Comparison of ENCODE assay signal across 8 cellular contexts in genomic region chr1:209565759-209566678, GRCh38. TPM values are rescaled to one million over a fixed set of nuclear protein-coding genes. Genes with fewer than 3 reads are reported as not detected.
DNase-seq lines count a peak whose midpoint lies in the region; ATAC-seq and TF ChIP-seq lines count a peak whose summit lies in the region.

No MANE protein-coding gene starts in this region.

- no peaks in the 10 kb centered on the region for H3K9me3 ChIP-seq in adrenal gland (replicated peaks in 1 of 3)
- H3K9me3 ChIP-seq in right cardiac atrium (ENCODE audit: control insufficient read depth, low read length): no peaks in the 10 kb centered on the region
- no peaks in the 10 kb centered on the region for H3K9me3 ChIP-seq in sigmoid colon

- DNase-seq in NCI-H128 (lab: John Stamatoyannopoulos, UW; ENCODE audit: unreplicated experiment): peak; percentile 83
- peak; percentile 57 for DNase-seq in T follicular helper cell (ENCODE audit: low read depth)
- DNase-seq in adrenal gland: peak; percentile 80 to 95 (median 89)
- DNase-seq in right cardiac atrium: peak; percentile 72 to 86 (median 75)
- peak; percentile 83 for DNase-seq in sigmoid colon

- H3K4me3 ChIP-seq in adrenal gland: no peak overlapping the region
- no peak overlapping the region for H3K4me3 ChIP-seq in right cardiac atrium (ENCODE audit: low read length)
- H3K4me3 ChIP-seq in sigmoid colon: no peak overlapping the region

- TF ChIP-seq POLR2A in adrenal gland (IDR thresholded peaks at IDR 0.05): no peak
- no peak for TF ChIP-seq POLR2A in sigmoid colon (IDR thresholded peaks at IDR 0.05)

- intact Hi-C loops in adrenal gland (cut with DNase I): no loop called here
- intact Hi-C loops in right cardiac atrium (cut with DNase I): loop anchor here in 3 of 4 donors (10.0 kb wide), 1 partner anchor 361 kb away; no protein-coding TSS in a partner anchor
- intact Hi-C loops in sigmoid colon (cut with DNase I): loop anchor here (10.0 kb wide), 1 partner anchor 361 kb away; no protein-coding TSS in a partner anchor

- no peak for TF ChIP-seq EP300 in sigmoid colon (IDR thresholded peaks at IDR 0.05)

- no peak overlapping the region for H3K27ac ChIP-seq in adrenal gland
- H3K27ac ChIP-seq in right cardiac atrium (ENCODE audit: low read length): no peak overlapping the region
- no peak overlapping the region for H3K27ac ChIP-seq in sigmoid colon

- H3K27me3 ChIP-seq in adrenal gland (peaks cover 4% of the 10 kb centered on the region), right cardiac atrium (ENCODE audit: control insufficient read depth, insufficient read depth) (no peaks in the 10 kb centered on the region), sigmoid colon (peaks cover 0 to 13% (median 0%) of the 10 kb centered on the region in 3 donors)

- ATAC-seq in HG02642 (IDR thresholded peaks at IDR 0.05; ENCODE audit: poor library complexity, unreplicated experiment) (peak; percentile 86), right cardiac atrium (peak; percentile 83 to 88), HG03520 (IDR thresholded peaks at IDR 0.05; ENCODE audit: unreplicated experiment) (no peak)

- WGBS in adrenal gland, 4 donors: 28 to 36% (median 32%) methylated on average over 15 of the region's 15 CpGs
- WGBS in right cardiac atrium: 36% methylated on average over 15 of the region's 15 CpGs
- WGBS in sigmoid colon, 2 donors: 36 to 39% methylated on average over 15 of the region's 15 CpGs

- H3K36me3 ChIP-seq in adrenal gland (replicated peaks in 1 of 2): no peaks in the 10 kb centered on the region
- no peaks in the 10 kb centered on the region for H3K36me3 ChIP-seq in sigmoid colon

- TF ChIP-seq CTCF in GM12873 (IDR thresholded peaks at IDR 0.05; ENCODE audit: insufficient read depth, low read depth, low read length, missing control alignments): peak; percentile 86
- TF ChIP-seq CTCF in adrenal gland (IDR thresholded peaks at IDR 0.05): peak; percentile 67 to 78 (median 74)
- TF ChIP-seq CTCF in sigmoid colon (IDR thresholded peaks at IDR 0.05): peak; percentile 12 to 66 (median 41)

- no peaks in the 10 kb centered on the region for H3K4me1 ChIP-seq in adrenal gland (replicated peaks in 1 of 2)
- H3K4me1 ChIP-seq in right cardiac atrium (ENCODE audit: control insufficient read depth, insufficient read depth, low read length): peaks cover 2% of the 10 kb centered on the region
- H3K4me1 ChIP-seq in sigmoid colon: peaks cover 0 to 7% (median 3%) of the 10 kb centered on the region in 4 donors

RNA-seq across cellular contexts. Expression of gene CAMK1G, which starts 17.5 kb away (rescaled TPM):
- total RNA-seq in adrenal gland: 1 to 10 TPM in 6 of 8 donors, under 1 TPM in 2; 0.57 to 8.4 (median 2.3) TPM
- polyA plus RNA-seq in adrenal gland: 1 to 10 TPM in 2 of 3 donors, under 1 TPM in 1; 0.84 to 2.5 (median 2.2) TPM
- under 1 TPM in 1 of 4 donors, not detected in 3; 0.20 TPM for total RNA-seq in right cardiac atrium
- polyA plus RNA-seq in right cardiac atrium: 0.07 TPM
- total RNA-seq in sigmoid colon: 1 to 10 TPM in 1 of 4 donors, under 1 TPM in 3; 0.16 to 1.4 (median 0.62) TPM
- polyA plus RNA-seq in sigmoid colon: under 1 TPM in 1 of 3 donors, not detected in 2; 0.48 TPM

Comparison
In these comparisons a context has a peak if more than half of its experiments do, and no peak if none do; other contexts are left out.
1. intact Hi-C loops: an anchor here in right cardiac atrium (10.0 kb wide) and sigmoid colon (10.0 kb wide); none called in adrenal gland.